Comparison of ENCODE assay signal across 1 cellular context in the genomic region with DNA sequence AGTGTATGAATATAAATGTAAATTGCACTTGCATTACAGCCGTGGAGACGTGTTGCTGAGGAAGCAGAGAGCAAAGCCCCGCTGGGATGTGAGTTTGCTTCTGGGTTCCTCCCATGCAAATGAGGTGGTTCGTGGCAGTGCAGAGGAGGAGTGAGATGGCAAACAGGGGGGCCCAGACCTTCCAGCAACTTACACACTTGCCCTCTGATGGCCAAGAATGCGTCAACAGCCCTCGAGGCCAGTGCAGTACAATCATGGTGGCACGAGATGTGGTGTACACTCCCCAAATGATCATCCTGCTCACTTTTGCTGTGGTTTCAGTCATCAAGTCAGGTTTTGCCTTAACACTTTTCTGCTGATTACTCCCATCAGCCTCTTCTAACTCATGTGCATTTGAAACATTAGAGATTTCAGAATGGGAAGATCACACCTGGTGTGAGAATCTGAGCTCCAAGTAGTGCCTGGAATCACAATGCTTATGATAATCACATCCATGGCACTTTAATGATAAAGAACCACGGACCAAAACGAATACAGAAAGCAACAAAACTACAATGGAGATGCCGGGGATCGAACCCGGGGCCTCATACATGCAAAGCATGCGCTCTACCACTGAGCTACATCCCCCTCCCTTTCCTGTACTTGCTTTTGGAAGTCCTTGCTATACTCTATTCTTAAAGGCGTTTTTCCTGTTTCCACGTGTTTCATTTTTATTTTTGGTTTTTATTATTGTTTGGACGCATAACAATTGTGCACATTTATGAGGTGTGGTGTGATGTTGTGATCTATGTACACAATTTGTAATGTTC.
TF ChIP-seq lines count a peak whose summit lies in the region.

No MANE protein-coding gene starts in this region.

TF ChIP-seq in IMR-90, 13 proteins besides CTCF, POLR2A, EP300 and RAD21:
- TF ChIP-seq FOS (IDR thresholded peaks at IDR 0.05; ENCODE audit: low read depth, low read length), result peak; percentile 92
- no peak for TF ChIP-seq NFE2L2 (IDR thresholded peaks at IDR 0.05; ENCODE audit: low read depth, low read length)
